8 cellular contexts compared by ENCODE assay signal in genomic region chr20:36305602-36306556, GRCh38.
DNase-seq lines count a peak whose midpoint lies in the region; ATAC-seq lines count a peak whose summit lies in the region.

DLGAP4 (plus strand) TSS chr20:36306339; CDS start chr20:36431718, 125,379 bp downstream.

- H3K9me3 Mint-ChIP-seq in stimulated activated naive CD8-positive, alpha-beta T cell treated with anti-CD3 and anti-CD28 coated beads, Interleukin-15, amount 100 ng/mL, for 72 hours: no peaks in the 10 kb centered on the region

- no peaks in the 10 kb centered on the region for H3K36me3 ChIP-seq in adipocyte (ENCODE audit: control insufficient read depth, insufficient read depth, low read length, severe bottlenecking)
- no peaks in the 10 kb centered on the region for H3K36me3 ChIP-seq in iPS-20b (ENCODE audit: insufficient read depth, low read depth, low read length)

- peak; percentile 48 for ATAC-seq in stimulated activated naive CD8-positive, alpha-beta T cell treated with anti-CD3 and anti-CD28 coated beads, Interleukin-15, amount 100 ng/mL, for 72 hours
- no peak for ATAC-seq in HG03108 (IDR thresholded peaks at IDR 0.05; ENCODE audit: unreplicated experiment)
- no peak for ATAC-seq in HG03439 (IDR thresholded peaks at IDR 0.05; ENCODE audit: unreplicated experiment)

- H3K9ac ChIP-seq in adipocyte (ENCODE audit: low read length): no peak within 1 kb of the TSS
- H3K9ac ChIP-seq in iPS-20b (ENCODE audit: low read depth, low read length): no peak within 1 kb of the TSS

- H3K4me1 ChIP-seq in adipocyte (ENCODE audit: control insufficient read depth, insufficient read depth, low read length): no peaks in the 10 kb centered on the region
- H3K4me1 ChIP-seq in iPS-20b (ENCODE audit: insufficient read depth, low read length): 0 out of 2 replicates have a peak, but pooled peaks cover 6% of the 10 kb centered on the region

- H3K9me3 ChIP-seq in adipocyte (ENCODE audit: control insufficient read depth, low read length) (no peaks in the 10 kb centered on the region), iPS-20b (ENCODE audit: insufficient read depth, low read depth, low read length) (no peaks in the 10 kb centered on the region)

- DNase-seq in NCI-H1417 (lab: John Stamatoyannopoulos, UW): peak in 2 of 3 experiments; percentile 37 to 54
- DNase-seq in NCI-H1417 treated with DMSO at 0.1 percent for 48 hours (lab: John Stamatoyannopoulos, UW): no peak
- DNase-seq in adipocyte (ENCODE audit: low read depth): peak; percentile 15
- no peak for DNase-seq in stimulated activated naive CD8-positive, alpha-beta T cell treated with anti-CD3 and anti-CD28 coated beads, Interleukin-15, amount 100 ng/mL, for 72 hours
- no peak for DNase-seq in NCI-H187 (lab: John Stamatoyannopoulos, UW)

- peaks cover 88% of the 10 kb centered on the region for H3K27me3 Mint-ChIP-seq in stimulated activated naive CD8-positive, alpha-beta T cell treated with anti-CD3 and anti-CD28 coated beads, Interleukin-15, amount 100 ng/mL, for 72 hours

- H3K4me3 Mint-ChIP-seq in stimulated activated naive CD8-positive, alpha-beta T cell treated with anti-CD3 and anti-CD28 coated beads, Interleukin-15, amount 100 ng/mL, for 72 hours: peak within 1 kb of the TSS; percentile 52 to 66

- no peak within 1 kb of the TSS for H3K27ac ChIP-seq in iPS-20b (ENCODE audit: low read length)

- no peaks in the 10 kb centered on the region for H3K4me1 Mint-ChIP-seq in stimulated activated naive CD8-positive, alpha-beta T cell treated with anti-CD3 and anti-CD28 coated beads, Interleukin-15, amount 100 ng/mL, for 72 hours

- H3K27me3 ChIP-seq in adipocyte (replicated peaks; ENCODE audit: control insufficient read depth, insufficient read depth, low read length): peaks cover 90% of the 10 kb centered on the region
- H3K27me3 ChIP-seq in iPS-20b (ENCODE audit: insufficient read depth, low read length): peaks cover 85% of the 10 kb centered on the region

- H3K27ac Mint-ChIP-seq in stimulated activated naive CD8-positive, alpha-beta T cell treated with anti-CD3 and anti-CD28 coated beads, Interleukin-15, amount 100 ng/mL, for 72 hours: no peak within 1 kb of the TSS

- H3K4me3 ChIP-seq in adipocyte (ENCODE audit: low read length) (no peak within 1 kb of the TSS), iPS-20b (ENCODE audit: low read length) (peak within 1 kb of the TSS; percentile 72)

Comparison
In these comparisons a context has a peak if more than half of its experiments do, and no peak if none do; other contexts are left out.
1. DNase-seq: peak in NCI-H1417 (2 of 3) and adipocyte (single experiment); none in NCI-H1417 treated with DMSO at 0.1 percent for 48 hours (single experiment), stimulated activated naive CD8-positive, alpha-beta T cell treated with anti-CD3 and anti-CD28 coated beads, Interleukin-15, amount 100 ng/mL, for 72 hours (0 of 2) and NCI-H187 (0 of 2).